In the genomic region with DNA sequence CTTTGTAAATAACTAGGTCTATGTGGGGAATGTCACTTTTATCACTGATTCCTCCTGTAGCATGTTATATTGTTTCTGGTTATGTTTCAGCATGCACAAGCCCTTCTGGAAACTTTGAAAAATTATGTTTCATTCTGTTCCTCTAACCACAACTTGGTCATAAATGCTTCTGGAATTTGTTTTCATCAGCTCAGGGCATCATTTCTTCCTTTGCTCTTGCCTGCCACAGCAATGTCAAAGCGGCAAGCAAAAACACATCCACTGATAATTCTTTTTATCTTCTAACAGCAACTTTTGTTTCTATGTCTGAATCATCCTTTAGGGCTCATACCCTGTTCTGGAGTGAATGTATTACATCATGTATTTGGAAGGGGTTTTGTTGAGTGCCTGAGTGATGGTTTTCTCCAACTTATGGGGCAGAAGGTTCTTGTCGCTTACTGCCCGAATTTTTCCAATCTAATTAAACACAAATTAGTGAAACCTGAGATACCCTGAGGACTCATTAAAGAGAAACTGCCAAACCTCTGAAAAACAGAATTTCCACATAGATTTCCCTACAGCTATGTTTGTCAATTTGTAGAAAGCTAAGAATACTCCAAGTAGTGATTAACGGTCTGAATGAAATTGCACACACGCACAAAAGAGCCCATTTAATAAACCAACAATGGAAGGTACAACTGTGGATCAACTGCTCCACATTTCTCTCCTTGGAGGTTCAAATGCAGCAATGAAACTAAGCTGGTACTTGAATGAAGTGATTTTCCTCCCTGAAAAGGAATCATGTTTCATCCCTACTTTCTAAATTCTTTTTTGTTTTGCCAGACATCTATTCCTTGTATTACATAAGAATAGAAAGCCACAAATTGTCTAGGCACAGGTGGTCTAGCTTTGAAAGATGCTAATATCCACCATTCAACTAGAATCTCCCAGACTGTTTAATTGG, we compare ENCODE assay signal across 1 cellular context.
A peak's percentile ranks its signal among the peaks of the same experiment; 100 is the strongest.
TF ChIP-seq lines count a peak whose summit lies in the region.

No MANE protein-coding gene starts in this region.

TF ChIP-seq in K562, 482 proteins besides CTCF, POLR2A, EP300 and RAD21 (continued from another document):
- TF ChIP-seq CEBPG (CRISPR knock-in tag; IDR thresholded peaks at IDR 0.05) = no peak
- TF ChIP-seq CEBPG (tag; conservative IDR thresholded peaks at IDR 0.05 in 1 of 2, IDR thresholded peaks at IDR 0.05 in 1 of 2) = peak in 1 of 2 experiments; percentile 89; a peak in 2 of 4 replicates
- no peak for TF ChIP-seq NR1H2 (CRISPR knock-in tag; IDR thresholded peaks at IDR 0.05)
- peak; percentile 21; the same call in 1 of the 2 replicates for TF ChIP-seq CBFA2T3 (IDR thresholded peaks at IDR 0.05)
- no peak for TF ChIP-seq ZNF778 (CRISPR knock-in tag; IDR thresholded peaks at IDR 0.05)
- no peak for TF ChIP-seq MTF1 (CRISPR knock-in tag; IDR thresholded peaks at IDR 0.05; ENCODE audit: borderline replicate concordance)
- peak; percentile 71 for TF ChIP-seq JUND (IDR thresholded peaks at IDR 0.05; ENCODE audit: borderline replicate concordance, low read depth, low read length)
- TF ChIP-seq JUND (tag; IDR thresholded peaks at IDR 0.05; ENCODE audit: borderline replicate concordance, low read depth, low read length) = peak; percentile 63; the same call in 1 of the 3 replicates
- peak; percentile 93 for TF ChIP-seq ZNF24 (IDR thresholded peaks at IDR 0.05)
- TF ChIP-seq MNT (conservative IDR thresholded peaks at IDR 0.05) = no peak
- 0 out of 2 replicates have a peak, but pooled peaks have one; percentile 16 for TF ChIP-seq SOX6 (IDR thresholded peaks at IDR 0.05)
- TF ChIP-seq SMARCC2 (IDR thresholded peaks at IDR 0.05; ENCODE audit: low read depth) = 0 out of 2 replicates have a peak, but pooled peaks have one; percentile 46
- no peak for TF ChIP-seq FOXP1 (CRISPR knock-in tag; IDR thresholded peaks at IDR 0.05)
- TF ChIP-seq FOSL1 (tag; conservative IDR thresholded peaks at IDR 0.05) = peak; percentile 90
- TF ChIP-seq CCNT2 (IDR thresholded peaks at IDR 0.05; ENCODE audit: borderline replicate concordance, extremely low read depth, insufficient read length, low read depth, low read length) = no peak
- peak; percentile 72 for TF ChIP-seq ATF7 (IDR thresholded peaks at IDR 0.05)
- TF ChIP-seq SIN3B (IDR thresholded peaks at IDR 0.05; ENCODE audit: low read depth) = no peak
- peak; percentile 26; the same call in 1 of the 2 replicates for TF ChIP-seq SMARCA4 (IDR thresholded peaks at IDR 0.05)
- no peak for TF ChIP-seq FOXA1 (IDR thresholded peaks at IDR 0.05; ENCODE audit: borderline replicate concordance)
- TF ChIP-seq TAL1 (IDR thresholded peaks at IDR 0.05) = 0 out of 2 replicates have a peak, but pooled peaks have one; percentile 10
- TF ChIP-seq MEIS2 (IDR thresholded peaks at IDR 0.05; ENCODE audit: partially characterized antibody) = peak; percentile 5
- 0 out of 2 replicates have a peak, but pooled peaks have one; percentile 46 for TF ChIP-seq MECOM (CRISPR knock-in tag; IDR thresholded peaks at IDR 0.05)
- TF ChIP-seq ZNF23 (CRISPR knock-in tag; IDR thresholded peaks at IDR 0.05) = no peak
- no peak for TF ChIP-seq ZNF830 (CRISPR knock-in tag; IDR thresholded peaks at IDR 0.05)
- peak; percentile 82 for TF ChIP-seq ATF3 (IDR thresholded peaks at IDR 0.05)
- TF ChIP-seq ATF3 (CRISPR knock-in tag; conservative IDR thresholded peaks at IDR 0.05) = no peak
- peak; percentile 59 for TF ChIP-seq ARID1B (IDR thresholded peaks at IDR 0.05)
- peak; percentile 66 for TF ChIP-seq TCF3 (CRISPR knock-in tag; IDR thresholded peaks at IDR 0.05)
- no peak for TF ChIP-seq STAT5A (IDR thresholded peaks at IDR 0.05; ENCODE audit: borderline replicate concordance, low read length)
- no peak for TF ChIP-seq GATAD2A (IDR thresholded peaks at IDR 0.05)
